ENCODE assay signal across 21 cellular contexts in genomic region chr16:12458051-12458450, GRCh38.
DNase-seq lines count a peak whose midpoint lies in the region; ATAC-seq and TF ChIP-seq lines count a peak whose summit lies in the region.
"Had no signal": no experiment of that assay in that cellular context is flagged by ENCODE, and none has a peak within 500 bp of the region (broad histone marks: within the 10 kb centered on the region; RNA-seq: fewer than 3 reads in every experiment).

No MANE protein-coding gene starts in this region.

- H3K4me1 Mint-ChIP-seq in activated naive CD4-positive, alpha-beta T cell treated with anti-CD3 and anti-CD28 coated beads for 36 hours (ENCODE audit: low read depth) = peaks cover 25% of the 10 kb centered on the region
- H3K4me1 Mint-ChIP-seq in dendritic cell treated with granulocyte-macrophage colony-stimulating factor and Interleukin-4, amounts not matched to agents 40 ng/mL and 50 ng/mL, for 4 days (ENCODE audit: low read depth) = peaks cover 77% of the 10 kb centered on the region
- H3K4me1 Mint-ChIP-seq in stimulated activated memory B cell treated with anti-CD40 and anti-IgM and Interleukin-4, amounts not matched to agents 10 μg/mL and 1 μg/mL and 100 μg/mL, for 72 hours = peaks cover 42% of the 10 kb centered on the region

- intact Hi-C loops in activated naive CD4-positive, alpha-beta T cell treated with anti-CD3 and anti-CD28 coated beads for 36 hours (cut with micrococcal nuclease) = loop anchor here (1.0 to 10.0 kb wide), 4 partner anchors 81 to 373 kb away; no protein-coding TSS in a partner anchor
- intact Hi-C loops in dendritic cell treated with granulocyte-macrophage colony-stimulating factor and Interleukin-4, amounts not matched to agents 40 ng/mL and 50 ng/mL, for 4 days (cut with micrococcal nuclease) = loop anchor here (2.0 to 10.0 kb wide), 5 partner anchors 39 to 361 kb away; partner anchors contain the start of gene CPPED1

- in situ Hi-C loops in KBM-7 (cut with MboI; ENCODE audit: low pct_unique_long_range_greater_than_20kb, low sequenced_read_pairs) = loop anchor here (25.0 kb wide), 1 partner anchor 354 kb away; the partner anchor contains the start of gene CPPED1

- H3K27me3 Mint-ChIP-seq in activated naive CD4-positive, alpha-beta T cell treated with anti-CD3 and anti-CD28 coated beads for 36 hours (ENCODE audit: low read depth) = no peaks in the 10 kb centered on the region
- no peaks in the 10 kb centered on the region for H3K27me3 Mint-ChIP-seq in dendritic cell treated with granulocyte-macrophage colony-stimulating factor and Interleukin-4, amounts not matched to agents 40 ng/mL and 50 ng/mL, for 4 days
- H3K27me3 Mint-ChIP-seq in stimulated activated memory B cell treated with anti-CD40 and anti-IgM and Interleukin-4, amounts not matched to agents 10 μg/mL and 1 μg/mL and 100 μg/mL, for 72 hours = no peaks in the 10 kb centered on the region

- no peak for ATAC-seq in stimulated activated memory B cell treated with anti-CD40 and anti-IgM and Interleukin-4, amounts not matched to agents 10 μg/mL and 1 μg/mL and 100 μg/mL, for 72 hours
- ATAC-seq in GM18867 (IDR thresholded peaks at IDR 0.05; ENCODE audit: unreplicated experiment) = no peak

- peak overlapping the region; percentile 6 for H3K4me3 Mint-ChIP-seq in activated naive CD4-positive, alpha-beta T cell treated with anti-CD3 and anti-CD28 coated beads for 36 hours
- peak overlapping the region; percentile 63 for H3K4me3 Mint-ChIP-seq in dendritic cell treated with granulocyte-macrophage colony-stimulating factor and Interleukin-4, amounts not matched to agents 40 ng/mL and 50 ng/mL, for 4 days
- H3K4me3 Mint-ChIP-seq in stimulated activated memory B cell treated with anti-CD40 and anti-IgM and Interleukin-4, amounts not matched to agents 10 μg/mL and 1 μg/mL and 100 μg/mL, for 72 hours = no peak overlapping the region
- H3K4me3 Mint-ChIP-seq: endodermal cell had no signal

- H3K4me3 ChIP-seq in NB4 (ENCODE audit: low read depth, low read length) = peak overlapping the region; percentile 12
- H3K4me3 ChIP-seq: colonic mucosa, esophagus muscularis mucosa, ovary, right atrium auricular region, stomach, tibial artery had no signal

- DNase-seq in activated naive CD4-positive, alpha-beta T cell treated with anti-CD3 and anti-CD28 coated beads for 36 hours = no peak
- DNase-seq in activated naive CD4-positive, alpha-beta T cell treated with Interleukin-2 at 50 U/mL for 16 hours = no peak
- DNase-seq in NB4 (ENCODE audit: low read depth) (no peak), KBM-7 (no peak), NCI-H1417 (lab: John Stamatoyannopoulos, UW) (no peak)
- DNase-seq: activated CD4-positive, alpha-beta T cell treated with anti-CD3 and anti-CD28 coated beads for 1 hour; colonic mucosa; endodermal cell; foreskin melanocyte; IMR-90; mesenchymal stem cell; NCI-H1436; NCI-H446 treated with DMSO at 0.1 percent for 48 hours; stomach; tibial artery had no signal

- CTCF ChIA-PET in activated naive CD4-positive, alpha-beta T cell treated with anti-CD3 and anti-CD28 coated beads for 36 hours (lab: Charles Lee) = interaction anchor here (1.5 kb wide), 1 partner anchor 9 kb away, joined by 5 read pairs; no protein-coding TSS in a partner anchor

- TF ChIP-seq POLR2A in NB4 (IDR thresholded peaks at IDR 0.05; ENCODE audit: extremely low read depth, insufficient read length) = no peak

- peak overlapping the region; percentile 68 for H3K27ac Mint-ChIP-seq in activated naive CD4-positive, alpha-beta T cell treated with anti-CD3 and anti-CD28 coated beads for 36 hours
- peak overlapping the region; percentile 95 for H3K27ac Mint-ChIP-seq in dendritic cell treated with granulocyte-macrophage colony-stimulating factor and Interleukin-4, amounts not matched to agents 40 ng/mL and 50 ng/mL, for 4 days
- peak overlapping the region; percentile 91 for H3K27ac Mint-ChIP-seq in stimulated activated memory B cell treated with anti-CD40 and anti-IgM and Interleukin-4, amounts not matched to agents 10 μg/mL and 1 μg/mL and 100 μg/mL, for 72 hours
- H3K27ac Mint-ChIP-seq: endodermal cell had no signal

- no peaks in the 10 kb centered on the region for H3K9me3 Mint-ChIP-seq in activated naive CD4-positive, alpha-beta T cell treated with anti-CD3 and anti-CD28 coated beads for 36 hours
- no peaks in the 10 kb centered on the region for H3K9me3 Mint-ChIP-seq in dendritic cell treated with granulocyte-macrophage colony-stimulating factor and Interleukin-4, amounts not matched to agents 40 ng/mL and 50 ng/mL, for 4 days
- peaks cover 4% of the 10 kb centered on the region for H3K9me3 Mint-ChIP-seq in stimulated activated memory B cell treated with anti-CD40 and anti-IgM and Interleukin-4, amounts not matched to agents 10 μg/mL and 1 μg/mL and 100 μg/mL, for 72 hours
- H3K9me3 Mint-ChIP-seq: endodermal cell had no signal

- H3K36me3 Mint-ChIP-seq in activated naive CD4-positive, alpha-beta T cell treated with anti-CD3 and anti-CD28 coated beads for 36 hours (ENCODE audit: low read depth) = no peaks in the 10 kb centered on the region
- H3K36me3 Mint-ChIP-seq in dendritic cell treated with granulocyte-macrophage colony-stimulating factor and Interleukin-4, amounts not matched to agents 40 ng/mL and 50 ng/mL, for 4 days (ENCODE audit: low read depth) = peaks cover 22% of the 10 kb centered on the region
- H3K36me3 Mint-ChIP-seq in stimulated activated memory B cell treated with anti-CD40 and anti-IgM and Interleukin-4, amounts not matched to agents 10 μg/mL and 1 μg/mL and 100 μg/mL, for 72 hours = peaks cover 24% of the 10 kb centered on the region

- TF ChIP-seq CTCF in NB4 (IDR thresholded peaks at IDR 0.05; ENCODE audit: low read depth, low read length) = no peak
